13 cellular contexts compared by ENCODE assay signal in genomic region chr17:72588561-72588960, GRCh38.
DNase-seq lines count a peak whose midpoint lies in the region; ATAC-seq and TF ChIP-seq lines count a peak whose summit lies in the region.
"Had no signal": no experiment of that assay in that cellular context is flagged by ENCODE, and none has a peak within 500 bp of the region (broad histone marks: within the 10 kb centered on the region; RNA-seq: fewer than 3 reads in every experiment).

No MANE protein-coding gene starts in this region.

- peaks cover 25% of the 10 kb centered on the region for H3K4me1 ChIP-seq in foreskin keratinocyte

- peak overlapping the region; percentile 82 for H3K27ac ChIP-seq in foreskin keratinocyte
- H3K27ac ChIP-seq: cardiac muscle cell had no signal

- DNase-seq in NCI-H748 (lab: John Stamatoyannopoulos, UW; ENCODE audit: unreplicated experiment) (peak; percentile 56), NCI-H748 treated with DMSO at 0.1 percent for 48 hours (lab: John Stamatoyannopoulos, UW) (no peak), T-cell (no peak), foreskin keratinocyte (no peak), superior temporal gyrus (ENCODE audit: extremely low spot score) (peak; percentile 36)
- DNase-seq in stimulated activated naive CD4-positive, alpha-beta T cell treated with Interleukin-2 at 50 U/mL for 16 hours (lab: John Stamatoyannopoulos, UW), result no peak
- no peak for DNase-seq in stimulated activated CD4-positive, alpha-beta T cell treated with anti-CD3 and anti-CD28 coated beads, Interleukin-4, amount 100 ng/mL, for 1 hour
- DNase-seq: activated T-cell treated with anti-CD3 and anti-CD28 coated beads for 4 hours, foreskin fibroblast, right cardiac atrium had no signal

- POLR2A ChIA-PET in T-cell (lab: Charles Lee), result no interaction called here

- CTCF ChIA-PET in T-cell (lab: Charles Lee), result interaction anchor here in 1 of 2 donors (0.6 kb wide), 1 partner anchor 758 kb away, joined by 6 read pairs; no protein-coding TSS in a partner anchor

- H3K36me3 Mint-ChIP-seq in T-cell, result no peaks in the 10 kb centered on the region

- H3K4me1 Mint-ChIP-seq in T-cell, result peaks cover 28 to 53% (median 33%) of the 10 kb centered on the region in 3 donors

- H3K27me3 ChIP-seq in foreskin keratinocyte, result no peaks in the 10 kb centered on the region

- H3K27ac Mint-ChIP-seq in T-cell, result peak overlapping the region; percentile 72 to 87

- no peak for ATAC-seq in T-cell (replicated peaks in 1 of 4)
- no peak for ATAC-seq in foreskin keratinocyte
- no peak for ATAC-seq in GM21381 (IDR thresholded peaks at IDR 0.05; ENCODE audit: unreplicated experiment)
- ATAC-seq: left lobe of liver, right cardiac atrium had no signal

- H3K9me3 Mint-ChIP-seq in T-cell, result no peaks in the 10 kb centered on the region

- H3K27me3 Mint-ChIP-seq in T-cell, result peaks cover 22 to 36% of the 10 kb centered on the region in 2 donors

- no peak for TF ChIP-seq CTCF in foreskin keratinocyte (conservative IDR thresholded peaks at IDR 0.05)

- H3K4me3 Mint-ChIP-seq in T-cell, result peak overlapping the region in 2 of 3 donors; percentile 18 to 59

Comparison
In these comparisons a context has a peak if more than half of its experiments do, and no peak if none do; other contexts are left out.
1. DNase-seq: peak in NCI-H748 (single experiment) and superior temporal gyrus (single experiment); none in NCI-H748 treated with DMSO at 0.1 percent for 48 hours (single experiment), T-cell (0 of 34), foreskin keratinocyte (0 of 2), stimulated activated naive CD4-positive, alpha-beta T cell treated with Interleukin-2 at 50 U/mL for 16 hours (single experiment) and stimulated activated CD4-positive, alpha-beta T cell treated with anti-CD3 and anti-CD28 coated beads, Interleukin-4, amount 100 ng/mL, for 1 hour (single experiment).